8 cellular contexts compared by ENCODE assay signal in the genomic region with DNA sequence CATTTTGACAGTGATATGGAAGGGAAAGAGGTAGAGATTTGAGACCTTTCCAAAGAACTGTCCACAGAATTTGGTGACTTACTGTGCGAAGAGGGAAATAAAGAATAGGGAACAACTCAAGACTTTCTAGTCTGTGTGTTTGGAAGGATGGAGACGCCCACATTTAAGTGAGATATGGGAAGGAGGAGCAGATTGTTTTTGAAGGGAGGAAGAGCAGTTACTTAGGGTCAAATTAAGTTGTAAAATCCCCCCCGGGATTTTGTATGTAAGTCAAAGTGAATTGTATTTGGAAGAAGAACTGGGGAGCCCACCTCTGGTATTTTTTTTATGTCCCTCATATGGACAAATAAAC. TPM values are rescaled to one million over a fixed set of nuclear protein-coding genes. Genes with fewer than 3 reads are reported as not detected.
DNase-seq lines count a peak whose midpoint lies in the region; ATAC-seq and TF ChIP-seq lines count a peak whose summit lies in the region.

No MANE protein-coding gene starts in this region.

- DNase-seq in EH (ENCODE audit: low read depth) (peak; percentile 4), PC-9 (no peak), fibroblast of pulmonary artery (ENCODE audit: low read depth) (no peak), skeletal muscle cell (ENCODE audit: low read depth) (no peak), NCI-H2081 treated with DMSO at 0.1 percent for 48 hours (lab: John Stamatoyannopoulos, UW) (no peak)
- no peak for DNase-seq in activated CD4-positive, CD25-positive, alpha-beta regulatory T cell treated with anti-CD3 and anti-CD28 coated beads, Interleukin-2, amount 50 U/mL, for 72 hours

- CTCF ChIA-PET in PC-9 (lab: Charles Lee) = no interaction called here

- POLR2A ChIA-PET in PC-9 (lab: Charles Lee; ENCODE audit: unreplicated experiment) = no interaction called here

- peaks cover 2% of the 10 kb centered on the region; the same call in 1 of the 2 replicates for H4K20me1 ChIP-seq in PC-9 (ENCODE audit: insufficient read depth)

- peaks cover 83% of the 10 kb centered on the region for H3K79me2 ChIP-seq in PC-9 (ENCODE audit: low read depth)

- TF ChIP-seq CTCF in PC-9 (conservative IDR thresholded peaks at IDR 0.05) (no peak), fibroblast of pulmonary artery (IDR thresholded peaks at IDR 0.05; ENCODE audit: low read length, missing control alignments) (no peak)

- no peak for ATAC-seq in HG03097 (IDR thresholded peaks at IDR 0.05; ENCODE audit: low FRiP score, unreplicated experiment)
- no peak for ATAC-seq in HG03095 (IDR thresholded peaks at IDR 0.05; ENCODE audit: unreplicated experiment)

- H3K4me2 ChIP-seq in PC-9 = peak overlapping the region; percentile 100

- BruUV-seq in PC-9 (replicated peaks; lab: Mats Ljungman, UMichigan) = no TSS peak

- no peaks in the 10 kb centered on the region for H3K27me3 ChIP-seq in PC-9 (ENCODE audit: insufficient read depth, low read depth)

- intact Hi-C loops in PC-9 (cut with micrococcal nuclease; ENCODE audit: unreplicated experiment) = loop anchor here (5.0 kb wide), 1 partner anchor 428 kb away; no protein-coding TSS in a partner anchor

- peaks cover 10% of the 10 kb centered on the region for H3F3A ChIP-seq in PC-9 (ENCODE audit: insufficient read depth, low read depth)

- H3K36me3 ChIP-seq in PC-9 (ENCODE audit: low read depth) = peaks cover 13% of the 10 kb centered on the region

- H3K4me3 ChIP-seq in PC-9 (peak overlapping the region; percentile 99), fibroblast of pulmonary artery (replicated peaks; ENCODE audit: low read depth, low read length) (peak overlapping the region; percentile 97), skeletal muscle cell (ENCODE audit: low read depth, low read length) (peak overlapping the region; percentile 65)

- peaks cover 33% of the 10 kb centered on the region for H3K4me1 ChIP-seq in PC-9 (replicated peaks; ENCODE audit: insufficient read depth)

- H3K9me2 ChIP-seq in PC-9 (ENCODE audit: insufficient read depth) = no peaks in the 10 kb centered on the region

- no peaks in the 10 kb centered on the region for H3K9me3 ChIP-seq in PC-9 (ENCODE audit: insufficient read depth, low read depth)

- no peak overlapping the region for H3K27ac ChIP-seq in PC-9

- peak overlapping the region; percentile 100; the same call in 1 of the 2 replicates for H2AFZ ChIP-seq in PC-9

RNA-seq across cellular contexts. Expression of a gene that starts 1.2 kb away (rescaled TPM):
- 8.9 and 10.7 TPM in 2 replicates for total RNA-seq in PC-9 (2021)
